ENCODE assay signal across 11 cellular contexts in genomic region chrX:21972046-21972445, GRCh38. TPM values are rescaled to one million over a fixed set of nuclear protein-coding genes. Genes with fewer than 3 reads are reported as not detected.
DNase-seq lines count a peak whose midpoint lies in the region; ATAC-seq and TF ChIP-seq lines count a peak whose summit lies in the region.
"Had no signal": no experiment of that assay in that cellular context is flagged by ENCODE, and none has a peak within 500 bp of the region (broad histone marks: within the 10 kb centered on the region; RNA-seq: fewer than 3 reads in every experiment).

No MANE protein-coding gene starts in this region.

- POLR2A ChIA-PET in activated CD4-positive, alpha-beta memory T cell treated with anti-CD3 and anti-CD28 coated beads, Interleukin-2, amount 10 ng/mL, durations not matched to agents 7 days and 5 days (lab: Charles Lee), result interaction anchor here (0.6 to 2.0 kb wide), 3 partner anchors 12 to 132 kb away, joined by 3 to 11 read pairs (median 4); partner anchors contain the start of gene SMS

- no peak for TF ChIP-seq CTCF in hepatocyte (IDR thresholded peaks at IDR 0.05; ENCODE audit: poor library complexity)

- H3K9me2 ChIP-seq in hepatocyte (replicated peaks; ENCODE audit: insufficient read depth), result no peaks in the 10 kb centered on the region

- H3K4me3 Mint-ChIP-seq in activated T-cell treated with anti-CD3 and anti-CD28 coated beads, Interleukin-2, amount 50 U/mL, for 72 hours, result peak overlapping the region in 1 of 2 donors; percentile 62
- no peak overlapping the region for H3K4me3 Mint-ChIP-seq in activated T-cell treated with anti-CD3 and anti-CD28 coated beads, Interleukin-2, amount 50 U/mL, for 4 hours
- H3K4me3 Mint-ChIP-seq in activated CD4-positive, alpha-beta memory T cell treated with anti-CD3 and anti-CD28 coated beads, Interleukin-2, amount 10 ng/mL, durations not matched to agents 7 days and 5 days, result no peak overlapping the region
- H3K4me3 Mint-ChIP-seq in stimulated activated effector memory CD8-positive, alpha-beta T cell treated with anti-CD3 and anti-CD28 coated beads, Interleukin-12 subunit alpha, Interleukin-12 subunit beta, amount 100 ng/mL, for 72 hours, result peak overlapping the region; percentile 32

- no peak for ATAC-seq in activated T-cell treated with anti-CD3 and anti-CD28 coated beads, Interleukin-2, amount 50 U/mL, for 72 hours (replicated peaks in 1 of 2)
- ATAC-seq in activated T-cell treated with anti-CD3 and anti-CD28 coated beads, Interleukin-2, amount 50 U/mL, for 4 hours, result no peak
- ATAC-seq in stimulated activated effector memory CD8-positive, alpha-beta T cell treated with anti-CD3 and anti-CD28 coated beads, Interleukin-12 subunit alpha, Interleukin-12 subunit beta, amount 100 ng/mL, for 72 hours, result no peak
- ATAC-seq: gastroesophageal sphincter had no signal

- no peaks in the 10 kb centered on the region for H3K36me3 ChIP-seq in hepatocyte (replicated peaks; ENCODE audit: insufficient read depth, low read depth)
- H3K36me3 ChIP-seq: ovary had no signal

- peaks cover 6 to 7% of the 10 kb centered on the region in 2 donors for H3K36me3 Mint-ChIP-seq in activated T-cell treated with anti-CD3 and anti-CD28 coated beads, Interleukin-2, amount 50 U/mL, for 72 hours (ENCODE audit: insufficient read depth in 2 of 2)
- peaks cover 9% of the 10 kb centered on the region for H3K36me3 Mint-ChIP-seq in activated T-cell treated with anti-CD3 and anti-CD28 coated beads, Interleukin-2, amount 50 U/mL, for 4 hours (ENCODE audit: insufficient read depth)
- peaks cover 42% of the 10 kb centered on the region for H3K36me3 Mint-ChIP-seq in activated CD4-positive, alpha-beta memory T cell treated with anti-CD3 and anti-CD28 coated beads, Interleukin-2, amount 10 ng/mL, durations not matched to agents 7 days and 5 days (ENCODE audit: low read depth)
- H3K36me3 Mint-ChIP-seq in stimulated activated effector memory CD8-positive, alpha-beta T cell treated with anti-CD3 and anti-CD28 coated beads, Interleukin-12 subunit alpha, Interleukin-12 subunit beta, amount 100 ng/mL, for 72 hours, result peaks cover 84% of the 10 kb centered on the region

- peak overlapping the region; percentile 59 for H3K27ac Mint-ChIP-seq in activated T-cell treated with anti-CD3 and anti-CD28 coated beads, Interleukin-2, amount 50 U/mL, for 72 hours
- peak overlapping the region; percentile 94 for H3K27ac Mint-ChIP-seq in activated CD4-positive, alpha-beta memory T cell treated with anti-CD3 and anti-CD28 coated beads, Interleukin-2, amount 10 ng/mL, durations not matched to agents 7 days and 5 days
- H3K27ac Mint-ChIP-seq in stimulated activated effector memory CD8-positive, alpha-beta T cell treated with anti-CD3 and anti-CD28 coated beads, Interleukin-12 subunit alpha, Interleukin-12 subunit beta, amount 100 ng/mL, for 72 hours, result no peak overlapping the region

- peaks cover 30% of the 10 kb centered on the region for H3K4me1 Mint-ChIP-seq in activated T-cell treated with anti-CD3 and anti-CD28 coated beads, Interleukin-2, amount 50 U/mL, for 72 hours (ENCODE audit: low read depth)
- H3K4me1 Mint-ChIP-seq in activated T-cell treated with anti-CD3 and anti-CD28 coated beads, Interleukin-2, amount 50 U/mL, for 4 hours (ENCODE audit: low read depth), result peaks cover 25% of the 10 kb centered on the region
- peaks cover 36% of the 10 kb centered on the region for H3K4me1 Mint-ChIP-seq in activated CD4-positive, alpha-beta memory T cell treated with anti-CD3 and anti-CD28 coated beads, Interleukin-2, amount 10 ng/mL, durations not matched to agents 7 days and 5 days
- peaks cover 32% of the 10 kb centered on the region for H3K4me1 Mint-ChIP-seq in stimulated activated effector memory CD8-positive, alpha-beta T cell treated with anti-CD3 and anti-CD28 coated beads, Interleukin-12 subunit alpha, Interleukin-12 subunit beta, amount 100 ng/mL, for 72 hours

- H3K9me3 Mint-ChIP-seq in activated T-cell treated with anti-CD3 and anti-CD28 coated beads, Interleukin-2, amount 50 U/mL, for 72 hours, result no peaks in the 10 kb centered on the region
- no peaks in the 10 kb centered on the region for H3K9me3 Mint-ChIP-seq in activated T-cell treated with anti-CD3 and anti-CD28 coated beads, Interleukin-2, amount 50 U/mL, for 4 hours
- H3K9me3 Mint-ChIP-seq in activated CD4-positive, alpha-beta memory T cell treated with anti-CD3 and anti-CD28 coated beads, Interleukin-2, amount 10 ng/mL, durations not matched to agents 7 days and 5 days, result no peaks in the 10 kb centered on the region
- H3K9me3 Mint-ChIP-seq in stimulated activated effector memory CD8-positive, alpha-beta T cell treated with anti-CD3 and anti-CD28 coated beads, Interleukin-12 subunit alpha, Interleukin-12 subunit beta, amount 100 ng/mL, for 72 hours, result no peaks in the 10 kb centered on the region

- 68% methylated on average over 5 of the region's 5 CpGs for WGBS in hepatocyte (ENCODE audit: low lambda C conversion rate, missing lambda C conversion rate)

- H4K20me1 ChIP-seq in hepatocyte (ENCODE audit: insufficient read depth, poor library complexity, severe bottlenecking), result no peaks in the 10 kb centered on the region

- no peaks in the 10 kb centered on the region for H3K9me3 ChIP-seq in hepatocyte (ENCODE audit: low read depth)
- H3K9me3 ChIP-seq: gastroesophageal sphincter, ovary had no signal

- CTCF ChIA-PET in activated CD4-positive, alpha-beta memory T cell treated with anti-CD3 and anti-CD28 coated beads, Interleukin-2, amount 10 ng/mL, durations not matched to agents 7 days and 5 days (lab: Charles Lee), result interaction anchor here (0.7 to 5.3 kb wide), 7 partner anchors 12 to 777 kb away, joined by 3 to 52 read pairs (median 3); partner anchors contain the start of genes MBTPS2 and SMS

- no peak overlapping the region for H3K4me3 ChIP-seq in hepatocyte
- H3K4me3 ChIP-seq: gastroesophageal sphincter, ovary had no signal

- H3K27me3 Mint-ChIP-seq in activated T-cell treated with anti-CD3 and anti-CD28 coated beads, Interleukin-2, amount 50 U/mL, for 72 hours (ENCODE audit: low read depth), result no peaks in the 10 kb centered on the region
- H3K27me3 Mint-ChIP-seq in activated T-cell treated with anti-CD3 and anti-CD28 coated beads, Interleukin-2, amount 50 U/mL, for 4 hours (ENCODE audit: low read depth), result no peaks in the 10 kb centered on the region
- no peaks in the 10 kb centered on the region for H3K27me3 Mint-ChIP-seq in activated CD4-positive, alpha-beta memory T cell treated with anti-CD3 and anti-CD28 coated beads, Interleukin-2, amount 10 ng/mL, durations not matched to agents 7 days and 5 days

- H3K27me3 ChIP-seq in hepatocyte, result no peaks in the 10 kb centered on the region
- H3K27me3 ChIP-seq: gastroesophageal sphincter, ovary had no signal

- H2AFZ ChIP-seq in hepatocyte, result no peak overlapping the region

- H3K4me2 ChIP-seq in hepatocyte, result no peak overlapping the region

- no peak for DNase-seq in activated T-cell treated with anti-CD3 and anti-CD28 coated beads, Interleukin-2, amount 50 U/mL, for 72 hours
- no peak for DNase-seq in activated T-cell treated with anti-CD3 and anti-CD28 coated beads, Interleukin-2, amount 50 U/mL, for 4 hours
- no peak for DNase-seq in activated CD4-positive, alpha-beta memory T cell treated with anti-CD3 and anti-CD28 coated beads, Interleukin-2, amount 10 ng/mL, durations not matched to agents 7 days and 5 days
- DNase-seq in hepatocyte (ENCODE audit: low spot score) (no peak), DMS 273 treated with DMSO at 0.1 percent for 48 hours (lab: John Stamatoyannopoulos, UW) (no peak), HuH-7.5 (ENCODE audit: low spot score) (no peak), NCI-H1092 (lab: John Stamatoyannopoulos, UW) (no peak)
- no peak for DNase-seq in stimulated activated effector memory CD8-positive, alpha-beta T cell treated with anti-CD3 and anti-CD28 coated beads, Interleukin-12 subunit alpha, Interleukin-12 subunit beta, amount 100 ng/mL, for 72 hours (ENCODE audit: low spot score in 2 of 2)
- DNase-seq: NCI-H187, ovary had no signal

- peaks cover 6% of the 10 kb centered on the region for H3K4me1 ChIP-seq in hepatocyte (ENCODE audit: insufficient read depth)

- H3K27ac ChIP-seq in hepatocyte, result peak overlapping the region; percentile 16
- H3K27ac ChIP-seq: ovary had no signal

- peaks cover 1% of the 10 kb centered on the region for H3K79me2 ChIP-seq in hepatocyte

RNA-seq across cellular contexts. Expression of gene SMS, which starts 31.5 kb away (rescaled TPM):
- total RNA-seq in activated T-cell treated with anti-CD3 and anti-CD28 coated beads, Interleukin-2, amount 50 U/mL, for 72 hours, result 10 to 100 TPM; 57.7 to 70.3 TPM
- 100 to 1,000 TPM in 1 of 3 donors, 10 to 100 TPM in 2; 78.4 to 109 (median 92.2) TPM for total RNA-seq in activated T-cell treated with anti-CD3 and anti-CD28 coated beads, Interleukin-2, amount 50 U/mL, for 4 hours
- total RNA-seq in activated CD4-positive, alpha-beta memory T cell treated with anti-CD3 and anti-CD28 coated beads, Interleukin-2, amount 10 ng/mL, durations not matched to agents 7 days and 5 days, result 10 to 100 TPM; 73.9 TPM
- total RNA-seq in hepatocyte, result 62.3 and 70.1 TPM in 2 replicates
- polyA plus RNA-seq in hepatocyte, result 76.6 and 80.9 TPM in 2 replicates
